Comparison of ENCODE assay signal across 8 cellular contexts in genomic region chr14:37594238-37594915, GRCh38. TPM values are rescaled to one million over a fixed set of nuclear protein-coding genes. Genes with fewer than 3 reads are reported as not detected.
DNase-seq lines count a peak whose midpoint lies in the region; ATAC-seq and TF ChIP-seq lines count a peak whose summit lies in the region.

No MANE protein-coding gene starts in this region.

- CTCF ChIA-PET in CD4-positive, alpha-beta T cell (lab: Charles Lee), result no interaction called here
- CTCF ChIA-PET in HEK293T (lab: Yijun Ruan, JAX) (interaction anchor here (0.5 to 1.3 kb wide), 3 partner anchors 9 to 340 kb away, joined by 3 to 5 read pairs (median 4); no protein-coding TSS in a partner anchor), WTC11 (lab: Charles Lee) (interaction anchor here (0.6 to 2.3 kb wide), 7 partner anchors 9 to 811 kb away, joined by 3 to 12 read pairs (median 5); no protein-coding TSS in a partner anchor)

- peaks cover 84% of the 10 kb centered on the region for H3K27me3 Mint-ChIP-seq in CD4-positive, alpha-beta T cell
- peaks cover 95% of the 10 kb centered on the region for H3K27me3 Mint-ChIP-seq in WTC11 (ENCODE audit: low read depth)
- peaks cover 79% of the 10 kb centered on the region for H3K27me3 Mint-ChIP-seq in osteocyte (ENCODE audit: unreplicated experiment)

- peaks cover 88% of the 10 kb centered on the region for H3K27me3 ChIP-seq in CD4-positive, alpha-beta T cell (ENCODE audit: control insufficient read depth, insufficient read depth, low read length)
- peaks cover 44 to 89% of the 10 kb centered on the region in 2 donors for H3K27me3 ChIP-seq in uterus

- no peak for ATAC-seq in CD4-positive, alpha-beta T cell (ENCODE audit: poor library complexity)
- ATAC-seq in WTC11, result peak; percentile 2

- no peaks in the 10 kb centered on the region for H3K36me3 ChIP-seq in uterus

- H3K4me1 ChIP-seq in uterus, result peaks cover 0 to 18% of the 10 kb centered on the region in 2 donors

- H3K27ac Mint-ChIP-seq in CD4-positive, alpha-beta T cell, result no peak overlapping the region
- H3K27ac Mint-ChIP-seq in WTC11 (no peak overlapping the region), osteocyte (ENCODE audit: unreplicated experiment) (no peak overlapping the region)

- TF ChIP-seq CTCF in CD4-positive, alpha-beta T cell (IDR thresholded peaks at IDR 0.05), result no peak
- TF ChIP-seq CTCF in WTC11 (IDR thresholded peaks at IDR 0.05) (peak; percentile 83), osteocyte (IDR thresholded peaks at IDR 0.05) (peak; percentile 93), uterus (IDR thresholded peaks at IDR 0.05) (peak in 1 of 4 experiments; percentile 24)

- H3K4me1 Mint-ChIP-seq in CD4-positive, alpha-beta T cell (ENCODE audit: low read depth), result peaks cover 28% of the 10 kb centered on the region
- H3K4me1 Mint-ChIP-seq in WTC11 (peaks cover 56% of the 10 kb centered on the region), osteocyte (ENCODE audit: unreplicated experiment) (peaks cover 44% of the 10 kb centered on the region)

- H3K9me3 Mint-ChIP-seq in CD4-positive, alpha-beta T cell, result peaks cover 6% of the 10 kb centered on the region
- H3K9me3 Mint-ChIP-seq in WTC11 (no peaks in the 10 kb centered on the region), osteocyte (ENCODE audit: unreplicated experiment) (no peaks in the 10 kb centered on the region)

- H3K4me3 ChIP-seq in uterus, result peak overlapping the region in 1 of 2 donors; percentile 25

- H3K9me3 ChIP-seq in CD4-positive, alpha-beta T cell (ENCODE audit: control insufficient read depth, low read length), result peaks cover 6% of the 10 kb centered on the region
- no peaks in the 10 kb centered on the region for H3K9me3 ChIP-seq in uterus

- POLR2A ChIA-PET in CD4-positive, alpha-beta T cell (lab: Charles Lee), result no interaction called here
- POLR2A ChIA-PET in HEK293T (lab: Yijun Ruan, JAX) (interaction anchor here (0.9 kb wide), 1 partner anchor 18 kb away, joined by 4 read pairs; no protein-coding TSS in a partner anchor), WTC11 (lab: Charles Lee) (no interaction called here)

- no peak overlapping the region for H3K27ac ChIP-seq in CD4-positive, alpha-beta T cell (ENCODE audit: low read depth, low read length)
- H3K27ac ChIP-seq in uterus, result no peak overlapping the region

- peak overlapping the region; percentile 39 for H3K4me3 Mint-ChIP-seq in CD4-positive, alpha-beta T cell
- H3K4me3 Mint-ChIP-seq in WTC11 (peak overlapping the region; percentile 80), osteocyte (ENCODE audit: unreplicated experiment) (peak overlapping the region; percentile 81)

- intact Hi-C loops in CD4-positive, alpha-beta T cell (cut with DNase I, micrococcal nuclease), result no loop called here
- intact Hi-C loops in uterus (cut with DNase I; ENCODE audit: low total_unique reads), result no loop called here

- no peaks in the 10 kb centered on the region for H3K36me3 Mint-ChIP-seq in CD4-positive, alpha-beta T cell (ENCODE audit: low read depth)
- no peaks in the 10 kb centered on the region for H3K36me3 Mint-ChIP-seq in WTC11
- no peaks in the 10 kb centered on the region for H3K36me3 Mint-ChIP-seq in osteocyte (ENCODE audit: unreplicated experiment)

- DNase-seq in CD4-positive, alpha-beta T cell, result no peak
- DNase-seq in HEK293T (ENCODE audit: extremely low spot score) (peak; percentile 58), NCI-H226 (peak; percentile 10), WTC11 (ENCODE audit: low spot score) (peak; percentile 77), fibroblast of the conjunctiva (ENCODE audit: low read depth) (peak; percentile 63), osteocyte (ENCODE audit: extremely low spot score, unreplicated experiment) (no peak), occipital lobe (lab: John Stamatoyannopoulos, UW) (no peak), uterus (no peak)

- no peak for TF ChIP-seq POLR2A in uterus (IDR thresholded peaks at IDR 0.05)

TF ChIP-seq in HEK293T, 16 proteins besides CTCF, POLR2A, EP300 and RAD21:
- TF ChIP-seq FOXM1 (IDR thresholded peaks at IDR 0.05; ENCODE audit: borderline replicate concordance) (0 out of 2 replicates have a peak, but pooled peaks have one; percentile 3), FOXK2 (IDR thresholded peaks at IDR 0.05) (no peak)

TF ChIP-seq in WTC11, 78 proteins besides CTCF, POLR2A, EP300 and RAD21:
- TF ChIP-seq JUN (CRISPR knock-in tag; IDR thresholded peaks at IDR 0.05) (no peak), ZNF416 (CRISPR knock-in tag; IDR thresholded peaks at IDR 0.05) (no peak), ETV6 (CRISPR knock-in tag; IDR thresholded peaks at IDR 0.05) (no peak), NFATC4 (CRISPR knock-in tag; IDR thresholded peaks at IDR 0.05) (no peak), NR2C2 (CRISPR knock-in tag; IDR thresholded peaks at IDR 0.05) (no peak), GABPB1 (CRISPR knock-in tag; IDR thresholded peaks at IDR 0.05) (peak; percentile 26; the same call in 1 of the 2 replicates), ZBTB43 (CRISPR knock-in tag; IDR thresholded peaks at IDR 0.05) (no peak), RORB (CRISPR knock-in tag; IDR thresholded peaks at IDR 0.05) (no peak), PRDM15 (CRISPR knock-in tag; IDR thresholded peaks at IDR 0.05) (peak; percentile 51), GTF2I (CRISPR knock-in tag; conservative IDR thresholded peaks at IDR 0.05) (no peak)

RNA-seq across cellular contexts. Expression of gene FOXA1, which starts 0.7 kb away (rescaled TPM):
- not detected for total RNA-seq in CD4-positive, alpha-beta T cell
- total RNA-seq in WTC11 (2021) (0.21 to 0.34 TPM (median 0.28 TPM) in 3 replicates), osteocyte (not detected in 2 replicates), occipital lobe (not detected), uterus (not detected)

RNA-seq across cellular contexts. Expression of gene TTC6, which starts 1.1 kb away (rescaled TPM):
- total RNA-seq in CD4-positive, alpha-beta T cell, result not detected
- total RNA-seq in WTC11 (2021) (0.09 to 0.11 TPM in 2 of 3 replicates, not detected in the other), osteocyte (not detected in 2 replicates), occipital lobe (0.62 TPM), uterus (under 1 TPM in 1 of 4 donors, not detected in 3; 0.07 TPM)

Comparison
In these comparisons a context has a peak if more than half of its experiments do, and no peak if none do; other contexts are left out.
1. DNase-seq: peak in HEK293T (single experiment), NCI-H226 (single experiment), WTC11 (single experiment) and fibroblast of the conjunctiva (single experiment); none in CD4-positive, alpha-beta T cell (0 of 10), osteocyte (single experiment), occipital lobe (single experiment) and uterus (0 of 2).
2. Peak in every context shown above with its lines, with median percentiles within 50 percentile points of each other: H3K4me3 Mint-ChIP-seq.